ENCODE assay signal across 11 cellular contexts in the genomic region with DNA sequence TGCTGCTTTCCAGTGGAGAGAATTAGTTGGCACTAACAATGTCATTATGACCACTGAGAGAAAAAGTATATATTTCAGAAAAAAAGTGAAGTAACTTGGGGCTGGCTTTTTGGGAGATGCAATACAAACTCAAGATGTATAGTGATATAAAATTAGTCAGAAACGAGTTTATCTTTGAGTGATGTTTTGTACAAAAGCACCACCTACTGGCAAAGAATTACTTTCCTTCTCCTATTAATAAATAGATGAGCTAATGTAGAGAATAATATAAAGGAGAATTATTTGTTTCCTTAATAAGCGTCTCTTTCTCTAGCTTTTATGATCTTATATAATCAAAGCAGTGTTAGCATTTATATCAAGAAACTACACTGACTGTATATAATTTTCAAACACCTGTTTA.
DNase-seq lines count a peak whose midpoint lies in the region; ATAC-seq and TF ChIP-seq lines count a peak whose summit lies in the region.
"Had no signal": no experiment of that assay in that cellular context is flagged by ENCODE, and none has a peak within 500 bp of the region (broad histone marks: within the 10 kb centered on the region; RNA-seq: fewer than 3 reads in every experiment).

No MANE protein-coding gene starts in this region.

- CTCF ChIA-PET in OCI-LY7 (lab: Charles Lee; ENCODE audit: unreplicated experiment), result no interaction called here

- no peak overlapping the region for H3K4me3 Mint-ChIP-seq in stimulated activated effector memory CD8-positive, alpha-beta T cell treated with anti-CD3 and anti-CD28 coated beads, Interleukin-12 subunit alpha, Interleukin-12 subunit beta, amount 100 ng/mL, for 72 hours
- H3K4me3 Mint-ChIP-seq: CD4-positive, alpha-beta T cell had no signal

- H3K27ac ChIP-seq in OCI-LY7 (ENCODE audit: low read depth, low read length, poor library complexity, severe bottlenecking) (no peak overlapping the region), fibroblast of lung (ENCODE audit: insufficient read depth, low read length) (no peak overlapping the region), thoracic aorta (no peak overlapping the region)
- H3K27ac ChIP-seq: tibial artery had no signal

- DNase-seq in SIG-M5 treated with dmso at 0.1 percent for 504 hours (lab: John Stamatoyannopoulos, UW; ENCODE audit: unreplicated experiment) (peak; percentile 44), SIG-M5 (lab: John Stamatoyannopoulos, UW) (no peak), OCI-LY7 (ENCODE audit: low spot score) (no peak), fibroblast of lung (ENCODE audit: low read depth in 2 of 2) (peak; percentile 21 to 48), thoracic aorta (ENCODE audit: low spot score) (no peak), epidermal melanocyte (ENCODE audit: insufficient read length, low spot score) (no peak)
- no peak for DNase-seq in stimulated activated effector memory CD8-positive, alpha-beta T cell treated with anti-CD3 and anti-CD28 coated beads, Interleukin-12 subunit alpha, Interleukin-12 subunit beta, amount 100 ng/mL, for 72 hours (ENCODE audit: low spot score in 2 of 2)
- DNase-seq: CD4-positive, alpha-beta T cell; effector CD4-positive, alpha-beta T cell; tibial artery had no signal

- no TSS peak for BruUV-seq in OCI-LY7 (replicated peaks; lab: Mats Ljungman, UMichigan)

- no peaks in the 10 kb centered on the region for H4K20me1 ChIP-seq in OCI-LY7 (ENCODE audit: insufficient read depth, low read length)
- H4K20me1 ChIP-seq in fibroblast of lung (ENCODE audit: control insufficient read depth, extremely low read depth, insufficient read depth, low read length), result no peaks in the 10 kb centered on the region

- H3K27ac Mint-ChIP-seq in stimulated activated effector memory CD8-positive, alpha-beta T cell treated with anti-CD3 and anti-CD28 coated beads, Interleukin-12 subunit alpha, Interleukin-12 subunit beta, amount 100 ng/mL, for 72 hours, result no peak overlapping the region
- H3K27ac Mint-ChIP-seq: CD4-positive, alpha-beta T cell had no signal

- intact Hi-C loops in OCI-LY7 (cut with micrococcal nuclease; ENCODE audit: unreplicated experiment), result loop anchor here (10.0 kb wide), 3 partner anchors 331 to 939 kb away; no protein-coding TSS in a partner anchor

- no peak for ATAC-seq in thoracic aorta (ENCODE audit: insufficient number of reproducible peaks, low FRiP score, low read depth)
- no peak for ATAC-seq in stimulated activated effector memory CD8-positive, alpha-beta T cell treated with anti-CD3 and anti-CD28 coated beads, Interleukin-12 subunit alpha, Interleukin-12 subunit beta, amount 100 ng/mL, for 72 hours
- ATAC-seq in GM18517 (IDR thresholded peaks at IDR 0.05; ENCODE audit: unreplicated experiment), result no peak

- POLR2A ChIA-PET in OCI-LY7 (lab: Charles Lee), result interaction anchor here (0.6 to 1.2 kb wide), 6 partner anchors 10 to 943 kb away, joined by 3 to 4 read pairs (median 3); no protein-coding TSS in a partner anchor

- H3K4me1 Mint-ChIP-seq in stimulated activated effector memory CD8-positive, alpha-beta T cell treated with anti-CD3 and anti-CD28 coated beads, Interleukin-12 subunit alpha, Interleukin-12 subunit beta, amount 100 ng/mL, for 72 hours, result no peaks in the 10 kb centered on the region

- H3K36me3 Mint-ChIP-seq in stimulated activated effector memory CD8-positive, alpha-beta T cell treated with anti-CD3 and anti-CD28 coated beads, Interleukin-12 subunit alpha, Interleukin-12 subunit beta, amount 100 ng/mL, for 72 hours, result no peaks in the 10 kb centered on the region

- no peaks in the 10 kb centered on the region for H3K9me3 Mint-ChIP-seq in stimulated activated effector memory CD8-positive, alpha-beta T cell treated with anti-CD3 and anti-CD28 coated beads, Interleukin-12 subunit alpha, Interleukin-12 subunit beta, amount 100 ng/mL, for 72 hours
- H3K9me3 Mint-ChIP-seq: CD4-positive, alpha-beta T cell had no signal

- H3K9me3 ChIP-seq in OCI-LY7 (ENCODE audit: low read length) (no peaks in the 10 kb centered on the region), fibroblast of lung (ENCODE audit: control insufficient read depth, insufficient read depth, low read depth, low read length) (no peaks in the 10 kb centered on the region), thoracic aorta (no peaks in the 10 kb centered on the region)
- H3K9me3 ChIP-seq: tibial artery had no signal

- H3K4me3 ChIP-seq in OCI-LY7 (ENCODE audit: low read depth, low read length, poor library complexity, severe bottlenecking) (no peak overlapping the region), fibroblast of lung (replicated peaks in 1 of 4; ENCODE audit: control extremely low read depth in 1 of 4, insufficient read depth in 1 of 4, low read depth in 3 of 4, low read length in 4 of 4) (no peak overlapping the region), thoracic aorta (no peak overlapping the region)
- H3K4me3 ChIP-seq: tibial artery had no signal

- no peak overlapping the region for H3K9ac ChIP-seq in fibroblast of lung (ENCODE audit: insufficient read depth, low read length)

- H3K4me2 ChIP-seq in OCI-LY7 (ENCODE audit: low read length) (no peak overlapping the region), fibroblast of lung (ENCODE audit: extremely low read depth, insufficient read depth, low read length) (no peak overlapping the region)

- H3K9me2 ChIP-seq in OCI-LY7 (ENCODE audit: insufficient read depth, low read length), result no peaks in the 10 kb centered on the region

- TF ChIP-seq CTCF in OCI-LY7 (conservative IDR thresholded peaks at IDR 0.05; ENCODE audit: low read length), result peak; percentile 76
- TF ChIP-seq CTCF in fibroblast of lung (conservative IDR thresholded peaks at IDR 0.05 in 1 of 2, IDR thresholded peaks at IDR 0.05 in 1 of 2; ENCODE audit: low read depth in 1 of 2, low read length in 2 of 2), result peak in 1 of 2 donors; percentile 30
- peak; percentile 6 for TF ChIP-seq CTCF in thoracic aorta (IDR thresholded peaks at IDR 0.05)

- H3K27me3 ChIP-seq in fibroblast of lung (ENCODE audit: control insufficient read depth, insufficient read depth, low read length), result no peaks in the 10 kb centered on the region
- no peaks in the 10 kb centered on the region for H3K27me3 ChIP-seq in thoracic aorta (replicated peaks; ENCODE audit: insufficient read depth)
- H3K27me3 ChIP-seq: tibial artery had no signal

- H2AFZ ChIP-seq in OCI-LY7 (ENCODE audit: low read length), result no peak overlapping the region
- H2AFZ ChIP-seq in fibroblast of lung (ENCODE audit: low read length), result no peak overlapping the region

- H3K4me1 ChIP-seq in OCI-LY7 (ENCODE audit: insufficient read depth, low read length, poor library complexity, severe bottlenecking), result no peaks in the 10 kb centered on the region
- H3K4me1 ChIP-seq in fibroblast of lung (ENCODE audit: control insufficient read depth, extremely low read depth, insufficient read depth, low read length), result no peaks in the 10 kb centered on the region
- H3K4me1 ChIP-seq in thoracic aorta (ENCODE audit: control insufficient read depth in 1 of 2, low read depth in 2 of 2), result no peaks in the 10 kb centered on the region
- H3K4me1 ChIP-seq: tibial artery had no signal

- H3K79me2 ChIP-seq in OCI-LY7 (ENCODE audit: insufficient read depth, low read depth, low read length), result no peaks in the 10 kb centered on the region
- H3K79me2 ChIP-seq in fibroblast of lung (ENCODE audit: control insufficient read depth, insufficient read depth, low read length), result no peaks in the 10 kb centered on the region

- H3K36me3 ChIP-seq in OCI-LY7 (ENCODE audit: insufficient read depth, low read length), result no peaks in the 10 kb centered on the region
- peaks cover 2% of the 10 kb centered on the region for H3K36me3 ChIP-seq in fibroblast of lung (ENCODE audit: control insufficient read depth, insufficient read depth, low read length)
- peaks cover 15% of the 10 kb centered on the region for H3K36me3 ChIP-seq in thoracic aorta

Comparison
In these comparisons a context has a peak if more than half of its experiments do, and no peak if none do; other contexts are left out.
1. DNase-seq: peak in SIG-M5 treated with dmso at 0.1 percent for 504 hours (single experiment) and fibroblast of lung (2 of 2); none in SIG-M5 (single experiment), OCI-LY7 (single experiment), thoracic aorta (single experiment), stimulated activated effector memory CD8-positive, alpha-beta T cell treated with anti-CD3 and anti-CD28 coated beads, Interleukin-12 subunit alpha, Interleukin-12 subunit beta, amount 100 ng/mL, for 72 hours (0 of 2) and epidermal melanocyte (single experiment).